16 cellular contexts compared by ENCODE assay signal in the genomic region with DNA sequence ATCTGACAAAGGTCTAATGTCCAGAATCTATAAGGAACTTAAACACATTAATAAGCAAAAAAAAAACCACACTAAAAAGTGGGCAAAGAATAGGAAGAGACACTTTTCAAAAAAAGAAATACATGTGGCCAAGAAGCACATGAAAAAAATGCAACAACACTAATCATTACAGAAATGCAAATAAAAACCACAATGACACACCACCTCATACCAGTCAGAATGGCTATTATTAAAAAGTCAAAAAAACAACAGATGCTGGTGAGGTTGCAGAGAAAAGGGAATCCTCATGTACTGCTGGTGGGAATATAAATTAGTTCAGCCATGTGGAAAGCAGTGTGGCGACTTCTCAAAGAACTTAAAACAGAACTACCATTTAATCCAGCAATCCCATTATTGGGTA.
DNase-seq lines count a peak whose midpoint lies in the region; ATAC-seq and TF ChIP-seq lines count a peak whose summit lies in the region.
"Had no signal": no experiment of that assay in that cellular context is flagged by ENCODE, and none has a peak within 500 bp of the region (broad histone marks: within the 10 kb centered on the region; RNA-seq: fewer than 3 reads in every experiment).

No MANE protein-coding gene starts in this region.

- CTCF ChIA-PET in Caco-2 (lab: Charles Lee): no interaction called here

- no TSS peak for BruUV-seq in Caco-2 (replicated peaks; lab: Mats Ljungman, UMichigan)

- H3K4me1 Mint-ChIP-seq in activated T-cell treated with anti-CD3 and anti-CD28 coated beads, Interleukin-2, amount 50 U/mL, for 24 hours (ENCODE audit: low read depth): peaks cover 61% of the 10 kb centered on the region
- peaks cover 69% of the 10 kb centered on the region for H3K4me1 Mint-ChIP-seq in stimulated activated memory B cell treated with anti-CD40 and anti-IgM and Interleukin-4, amounts not matched to agents 10 μg/mL and 1 μg/mL and 100 μg/mL, for 72 hours
- H3K4me1 Mint-ChIP-seq in Caco-2 (ENCODE audit: low read depth, unreplicated experiment): peaks cover 10% of the 10 kb centered on the region
- H3K4me1 Mint-ChIP-seq: nephron had no signal

- intact Hi-C loops in Caco-2 (cut with micrococcal nuclease; ENCODE audit: unreplicated experiment): no loop called here

- TF ChIP-seq CTCF in Caco-2 (IDR thresholded peaks at IDR 0.05; ENCODE audit: insufficient read depth in 1 of 2, low read depth in 1 of 2, low read length in 1 of 2, severe bottlenecking in 1 of 2, unreplicated experiment in 1 of 2): no peak

- H3K36me3 ChIP-seq in Caco-2 (ENCODE audit: control insufficient read depth, insufficient read depth, low read length): no peaks in the 10 kb centered on the region
- H3K36me3 ChIP-seq: tibial artery had no signal

- POLR2A ChIA-PET in Caco-2 (lab: Charles Lee): no interaction called here

- H3K4me3 ChIP-seq in Caco-2 (ENCODE audit: low read depth, low read length): no peak overlapping the region
- H3K4me3 ChIP-seq: skin epidermis, tibial artery had no signal

- H3K9me3 Mint-ChIP-seq in activated T-cell treated with anti-CD3 and anti-CD28 coated beads, Interleukin-2, amount 50 U/mL, for 24 hours: peaks cover 11% of the 10 kb centered on the region
- peaks cover 15% of the 10 kb centered on the region for H3K9me3 Mint-ChIP-seq in stimulated activated memory B cell treated with anti-CD40 and anti-IgM and Interleukin-4, amounts not matched to agents 10 μg/mL and 1 μg/mL and 100 μg/mL, for 72 hours
- H3K9me3 Mint-ChIP-seq in Caco-2 (ENCODE audit: unreplicated experiment): peaks cover 9% of the 10 kb centered on the region

- no peaks in the 10 kb centered on the region for H3K27me3 Mint-ChIP-seq in activated T-cell treated with anti-CD3 and anti-CD28 coated beads, Interleukin-2, amount 50 U/mL, for 24 hours
- no peaks in the 10 kb centered on the region for H3K27me3 Mint-ChIP-seq in stimulated activated memory B cell treated with anti-CD40 and anti-IgM and Interleukin-4, amounts not matched to agents 10 μg/mL and 1 μg/mL and 100 μg/mL, for 72 hours
- H3K27me3 Mint-ChIP-seq in Caco-2 (ENCODE audit: insufficient read depth, unreplicated experiment): no peaks in the 10 kb centered on the region

- peak overlapping the region; percentile 63 for H3K27ac Mint-ChIP-seq in activated T-cell treated with anti-CD3 and anti-CD28 coated beads, Interleukin-2, amount 50 U/mL, for 24 hours
- peak overlapping the region; percentile 66 for H3K27ac Mint-ChIP-seq in stimulated activated memory B cell treated with anti-CD40 and anti-IgM and Interleukin-4, amounts not matched to agents 10 μg/mL and 1 μg/mL and 100 μg/mL, for 72 hours
- no peak overlapping the region for H3K27ac Mint-ChIP-seq in Caco-2 (ENCODE audit: unreplicated experiment)
- H3K27ac Mint-ChIP-seq: brain, nephron had no signal

- H3K27me3 ChIP-seq in Caco-2 (replicated peaks; ENCODE audit: control insufficient read depth, insufficient read depth, low read length): no peaks in the 10 kb centered on the region
- H3K27me3 ChIP-seq: tibial artery had no signal

- peaks cover 32% of the 10 kb centered on the region for H3K36me3 Mint-ChIP-seq in activated T-cell treated with anti-CD3 and anti-CD28 coated beads, Interleukin-2, amount 50 U/mL, for 24 hours (ENCODE audit: low read depth)
- H3K36me3 Mint-ChIP-seq in stimulated activated memory B cell treated with anti-CD40 and anti-IgM and Interleukin-4, amounts not matched to agents 10 μg/mL and 1 μg/mL and 100 μg/mL, for 72 hours: peaks cover 34% of the 10 kb centered on the region
- peaks cover 6% of the 10 kb centered on the region for H3K36me3 Mint-ChIP-seq in Caco-2 (ENCODE audit: insufficient read depth, unreplicated experiment)

- H3K4me1 ChIP-seq in Caco-2: peaks cover 5% of the 10 kb centered on the region; the same call in 1 of the 2 replicates

- ATAC-seq in HG02678 (IDR thresholded peaks at IDR 0.05; ENCODE audit: unreplicated experiment) (peak; percentile 62), HG03520 (IDR thresholded peaks at IDR 0.05; ENCODE audit: unreplicated experiment) (no peak)
- ATAC-seq in stimulated activated memory B cell treated with anti-CD40 and anti-IgM and Interleukin-4, amounts not matched to agents 10 μg/mL and 1 μg/mL and 100 μg/mL, for 72 hours: no peak
- ATAC-seq: left cardiac atrium had no signal

- no peak overlapping the region for H3K4me3 Mint-ChIP-seq in activated T-cell treated with anti-CD3 and anti-CD28 coated beads, Interleukin-2, amount 50 U/mL, for 24 hours
- H3K4me3 Mint-ChIP-seq in stimulated activated memory B cell treated with anti-CD40 and anti-IgM and Interleukin-4, amounts not matched to agents 10 μg/mL and 1 μg/mL and 100 μg/mL, for 72 hours: no peak overlapping the region
- H3K4me3 Mint-ChIP-seq in Caco-2 (ENCODE audit: unreplicated experiment): no peak overlapping the region
- H3K4me3 Mint-ChIP-seq: brain, nephron had no signal

- H3K9me3 ChIP-seq in Caco-2: no peaks in the 10 kb centered on the region
- H3K9me3 ChIP-seq: tibial artery had no signal

- no peak for DNase-seq in activated T-cell treated with anti-CD3 and anti-CD28 coated beads, Interleukin-2, amount 50 U/mL, for 24 hours
- no peak for DNase-seq in activated T-cell treated with anti-CD3 and anti-CD28 coated beads for 4 hours
- peak; percentile 15 for DNase-seq in HT1080 (ENCODE audit: low read depth)
- DNase-seq in Caco-2: no peak
- no peak for DNase-seq in UCSD-AML1 (lab: John Stamatoyannopoulos, UW; ENCODE audit: unreplicated experiment)
- DNase-seq: activated CD8-positive, alpha-beta memory T cell treated with anti-CD3 and anti-CD28 coated beads, Interleukin-2, amount 50 U/mL, for 48 hours; glutamatergic neuron; left cardiac atrium; MM.1S; tibial artery had no signal
